In genomic region chr4:107862658-107863057, GRCh38 we compare ENCODE assay signal across 9 cellular contexts. TPM values are rescaled to one million over a fixed set of nuclear protein-coding genes. Genes with fewer than 3 reads are reported as not detected.
DNase-seq lines count a peak whose midpoint lies in the region; ATAC-seq, FAIRE-seq and TF ChIP-seq lines count a peak whose summit lies in the region.
"Had no signal": no experiment of that assay in that cellular context is flagged by ENCODE, and none has a peak within 500 bp of the region (broad histone marks: within the 10 kb centered on the region; RNA-seq: fewer than 3 reads in every experiment).

No MANE protein-coding gene starts in this region.

- H2AFZ ChIP-seq in smooth muscle cell (ENCODE audit: low read depth), result no peak overlapping the region
- no peak overlapping the region for H2AFZ ChIP-seq in H9 (ENCODE audit: low read length)

- peaks cover 4% of the 10 kb centered on the region for H3K27me3 Mint-ChIP-seq in activated CD4-positive, alpha-beta T cell treated with anti-CD3 and anti-CD28 coated beads for 36 hours
- H3K27me3 Mint-ChIP-seq in activated T-helper 2 cell treated with anti-CD3 and anti-CD28 coated beads, Interferon-gamma antibody, Interleukin-2, Interleukin-4, amounts not matched to agents 10 μg/mL and 5 μg/mL and 100 μg/mL, durations not matched to agents 14 hours and 24 hours and 36 hours (ENCODE audit: low read depth), result peaks cover 3% of the 10 kb centered on the region
- H3K27me3 Mint-ChIP-seq in H9 (ENCODE audit: low read depth), result no peaks in the 10 kb centered on the region

- H4K20me1 ChIP-seq in smooth muscle cell (ENCODE audit: low read depth) (no peaks in the 10 kb centered on the region), H9 (ENCODE audit: control insufficient read depth, insufficient read depth, insufficient read length) (no peaks in the 10 kb centered on the region)

- CTCF ChIA-PET in activated CD4-positive, alpha-beta T cell treated with anti-CD3 and anti-CD28 coated beads for 36 hours (lab: Charles Lee), result interaction anchor here (1.4 kb wide), 1 partner anchor 10 kb away, joined by 3 read pairs; no protein-coding TSS in a partner anchor

- no peak overlapping the region for H3K18ac ChIP-seq in H9 (ENCODE audit: insufficient read length, low read depth, low read length)

- peak overlapping the region; percentile 77 for H3K27ac Mint-ChIP-seq in activated CD4-positive, alpha-beta T cell treated with anti-CD3 and anti-CD28 coated beads for 36 hours
- no peak overlapping the region for H3K27ac Mint-ChIP-seq in activated T-helper 2 cell treated with anti-CD3 and anti-CD28 coated beads, Interferon-gamma antibody, Interleukin-2, Interleukin-4, amounts not matched to agents 10 μg/mL and 5 μg/mL and 100 μg/mL, durations not matched to agents 14 hours and 24 hours and 36 hours
- H3K27ac Mint-ChIP-seq in H9, result no peak overlapping the region
- H3K27ac Mint-ChIP-seq: B cell had no signal

- no peak overlapping the region for H2BK5ac ChIP-seq in H9 (ENCODE audit: insufficient read length, low read length)

- no peak overlapping the region for H2BK12ac ChIP-seq in H9 (ENCODE audit: insufficient read length, low read depth, low read length)

- H3K4me1 ChIP-seq in smooth muscle cell (ENCODE audit: low read depth) (no peaks in the 10 kb centered on the region), prostate gland (replicated peaks) (no peaks in the 10 kb centered on the region), H9 (ENCODE audit: insufficient read depth, low read length) (peaks cover 5% of the 10 kb centered on the region; the same call in 1 of the 2 replicates)

- no peak overlapping the region for H3K4me3 Mint-ChIP-seq in activated CD4-positive, alpha-beta T cell treated with anti-CD3 and anti-CD28 coated beads for 36 hours
- no peak overlapping the region for H3K4me3 Mint-ChIP-seq in activated T-helper 2 cell treated with anti-CD3 and anti-CD28 coated beads, Interferon-gamma antibody, Interleukin-2, Interleukin-4, amounts not matched to agents 10 μg/mL and 5 μg/mL and 100 μg/mL, durations not matched to agents 14 hours and 24 hours and 36 hours (ENCODE audit: low read depth)
- no peak overlapping the region for H3K4me3 Mint-ChIP-seq in H9
- H3K4me3 Mint-ChIP-seq: B cell had no signal

- H3K27ac ChIP-seq in smooth muscle cell (ENCODE audit: low read depth) (peak overlapping the region; percentile 63), prostate gland (no peak overlapping the region), H9 (ENCODE audit: insufficient read length, low read depth, low read length) (no peak overlapping the region)

- TF ChIP-seq CTCF in fibroblast of mammary gland (conservative IDR thresholded peaks at IDR 0.05; ENCODE audit: control insufficient read depth, insufficient read depth, low read depth, low read length), result no peak
- no peak for TF ChIP-seq CTCF in smooth muscle cell (IDR thresholded peaks at IDR 0.05; ENCODE audit: borderline replicate concordance, insufficient read depth, poor library complexity, severe bottlenecking)
- no peak for TF ChIP-seq CTCF in prostate gland (IDR thresholded peaks at IDR 0.05)
- no peak for TF ChIP-seq CTCF in H9 (conservative IDR thresholded peaks at IDR 0.05)

- H4K91ac ChIP-seq in H9 (ENCODE audit: insufficient read length, low read depth, low read length), result no peak overlapping the region

- H3T11ph ChIP-seq in H9 (ENCODE audit: low read length), result no peak overlapping the region

- H4K5ac ChIP-seq in H9 (ENCODE audit: insufficient read length, low read depth, low read length), result no peak overlapping the region

- H3K4me2 ChIP-seq in smooth muscle cell (no peak overlapping the region), H9 (ENCODE audit: insufficient read depth, insufficient read length, low read length) (no peak overlapping the region)

- no peaks in the 10 kb centered on the region for H3K36me3 ChIP-seq in smooth muscle cell (ENCODE audit: low read depth)
- H3K36me3 ChIP-seq in prostate gland, result no peaks in the 10 kb centered on the region

- H3K27me3 ChIP-seq in smooth muscle cell (ENCODE audit: low read depth) (no peaks in the 10 kb centered on the region), prostate gland (replicated peaks; ENCODE audit: insufficient read depth) (no peaks in the 10 kb centered on the region), H9 (ENCODE audit: insufficient read depth, low read length) (no peaks in the 10 kb centered on the region)

- no peaks in the 10 kb centered on the region for H3K23me2 ChIP-seq in H9 (ENCODE audit: insufficient read length, low read depth, low read length, poor library complexity, severe bottlenecking)

- TF ChIP-seq POLR2A in prostate gland (IDR thresholded peaks at IDR 0.05), result no peak

- H3K56ac ChIP-seq in H9 (ENCODE audit: insufficient read length, low read depth, low read length), result no peak overlapping the region

- H3K14ac ChIP-seq in H9 (ENCODE audit: insufficient read depth, low read length), result no peak overlapping the region

- H3K4me3 ChIP-seq in fibroblast of mammary gland (ENCODE audit: control insufficient read depth, low read depth, low read length) (no peak overlapping the region), smooth muscle cell (no peak overlapping the region), prostate gland (no peak overlapping the region)

- no peaks in the 10 kb centered on the region for H3K79me2 ChIP-seq in smooth muscle cell (ENCODE audit: low read depth)
- H3K79me2 ChIP-seq in H9 (ENCODE audit: insufficient read depth, low read length), result no peaks in the 10 kb centered on the region

- intact Hi-C loops in activated CD4-positive, alpha-beta T cell treated with anti-CD3 and anti-CD28 coated beads for 36 hours (cut with DNase I, micrococcal nuclease), result loop anchor here (1.0 to 2.0 kb wide), 3 partner anchors 34 to 142 kb away; partner anchors contain the start of genes PAPSS1 (in 1 of the 2) and SGMS2 (in 1 of the 2)
- intact Hi-C loops in activated T-helper 2 cell treated with anti-CD3 and anti-CD28 coated beads, Interferon-gamma antibody, Interleukin-2, Interleukin-4, amounts not matched to agents 10 μg/mL and 5 μg/mL and 100 μg/mL, durations not matched to agents 14 hours and 24 hours and 36 hours (cut with micrococcal nuclease), result no loop called here
- intact Hi-C loops in prostate gland (cut with DNase I), result no loop called here

- H3K36me3 Mint-ChIP-seq in activated CD4-positive, alpha-beta T cell treated with anti-CD3 and anti-CD28 coated beads for 36 hours (ENCODE audit: low read depth), result no peaks in the 10 kb centered on the region
- no peaks in the 10 kb centered on the region for H3K36me3 Mint-ChIP-seq in activated T-helper 2 cell treated with anti-CD3 and anti-CD28 coated beads, Interferon-gamma antibody, Interleukin-2, Interleukin-4, amounts not matched to agents 10 μg/mL and 5 μg/mL and 100 μg/mL, durations not matched to agents 14 hours and 24 hours and 36 hours (ENCODE audit: low read depth)
- no peaks in the 10 kb centered on the region for H3K36me3 Mint-ChIP-seq in H9 (ENCODE audit: insufficient read depth in 1 of 3, low read depth in 3 of 3)

- H3K79me1 ChIP-seq in H9 (ENCODE audit: insufficient read depth, low read depth, low read length, poor library complexity, severe bottlenecking), result no peaks in the 10 kb centered on the region

- no peak overlapping the region for H3K4ac ChIP-seq in H9 (ENCODE audit: low read depth, low read length)

- no peaks in the 10 kb centered on the region for H3K9me3 Mint-ChIP-seq in activated CD4-positive, alpha-beta T cell treated with anti-CD3 and anti-CD28 coated beads for 36 hours (ENCODE audit: low read depth)
- H3K9me3 Mint-ChIP-seq in activated T-helper 2 cell treated with anti-CD3 and anti-CD28 coated beads, Interferon-gamma antibody, Interleukin-2, Interleukin-4, amounts not matched to agents 10 μg/mL and 5 μg/mL and 100 μg/mL, durations not matched to agents 14 hours and 24 hours and 36 hours, result no peaks in the 10 kb centered on the region
- no peaks in the 10 kb centered on the region for H3K9me3 Mint-ChIP-seq in H9

- peak; percentile 50 for DNase-seq in activated CD4-positive, alpha-beta T cell treated with anti-CD3 and anti-CD28 coated beads for 36 hours
- DNase-seq in activated CD4-positive, alpha-beta T cell treated with anti-CD3 and anti-CD28 coated beads for 1 hour, result no peak
- DNase-seq in RCC 7860 (ENCODE audit: low spot score), result peak; percentile 76
- DNase-seq in fibroblast of mammary gland (ENCODE audit: low read depth), result peak; percentile 86
- no peak for DNase-seq in smooth muscle cell (lab: John Stamatoyannopoulos, UW; ENCODE audit: unreplicated experiment)
- DNase-seq in activated T-helper 2 cell treated with anti-CD3 and anti-CD28 coated beads, Interferon-gamma antibody, Interleukin-2, Interleukin-4, amounts not matched to agents 10 μg/mL and 5 μg/mL and 100 μg/mL, durations not matched to agents 14 hours and 24 hours and 36 hours (ENCODE audit: low spot score), result no peak
- no peak for DNase-seq in prostate gland (ENCODE audit: low spot score)
- DNase-seq in H9, result no peak

- FAIRE-seq in RCC 7860 (lab: Jason Lieb, UNC), result no peak

- no peak overlapping the region for H2BK15ac ChIP-seq in H9 (ENCODE audit: low read depth, low read length)

- peak; percentile 81 for ATAC-seq in activated CD4-positive, alpha-beta T cell treated with anti-CD3 and anti-CD28 coated beads for 36 hours

- H3F3A ChIP-seq in smooth muscle cell (ENCODE audit: low read depth), result no peaks in the 10 kb centered on the region

- no peak overlapping the region for H3K23ac ChIP-seq in H9 (ENCODE audit: insufficient read length, low read depth, low read length)

- 74% methylated on average over 5 of the region's 5 CpGs for WGBS in smooth muscle cell (ENCODE audit: low lambda C conversion rate)
- 61% methylated on average over 5 of the region's 5 CpGs for WGBS in prostate gland
- no CpG with 5 or more reads among the region's 5 CpGs for WGBS in H9 (ENCODE audit: extremely low coverage, insufficient read length, low lambda C conversion rate)

- peaks cover 22% of the 10 kb centered on the region for H3K4me1 Mint-ChIP-seq in activated CD4-positive, alpha-beta T cell treated with anti-CD3 and anti-CD28 coated beads for 36 hours
- peaks cover 14% of the 10 kb centered on the region for H3K4me1 Mint-ChIP-seq in activated T-helper 2 cell treated with anti-CD3 and anti-CD28 coated beads, Interferon-gamma antibody, Interleukin-2, Interleukin-4, amounts not matched to agents 10 μg/mL and 5 μg/mL and 100 μg/mL, durations not matched to agents 14 hours and 24 hours and 36 hours (ENCODE audit: low read depth)
- H3K4me1 Mint-ChIP-seq in H9, result peaks cover 25 to 31% of the 10 kb centered on the region in 2 experiments
- H3K4me1 Mint-ChIP-seq: B cell had no signal

- H3K9ac ChIP-seq in smooth muscle cell (ENCODE audit: low read depth), result peak overlapping the region; percentile 42
- H3K9ac ChIP-seq in H9 (ENCODE audit: extremely low read depth, insufficient read length, low read length), result no peak overlapping the region

- no peak overlapping the region for H2BK20ac ChIP-seq in H9 (ENCODE audit: low read depth, low read length, poor library complexity, severe bottlenecking)

- no peak overlapping the region for H2AK5ac ChIP-seq in H9 (ENCODE audit: insufficient read length, low read length)

- H2BK120ac ChIP-seq in H9 (ENCODE audit: low read depth, low read length, poor library complexity, severe bottlenecking), result no peak overlapping the region

- POLR2A ChIA-PET in activated CD4-positive, alpha-beta T cell treated with anti-CD3 and anti-CD28 coated beads for 36 hours (lab: Charles Lee), result no interaction called here

- H3K9me3 ChIP-seq in smooth muscle cell (replicated peaks; ENCODE audit: low read depth) (no peaks in the 10 kb centered on the region), prostate gland (no peaks in the 10 kb centered on the region), H9 (ENCODE audit: control insufficient read depth, low read depth, low read length) (no peaks in the 10 kb centered on the region)

- H4K8ac ChIP-seq in H9 (replicated peaks; ENCODE audit: insufficient read length, low read depth, low read length), result no peak overlapping the region

RNA-seq across cellular contexts. Expression of gene SGMS2, which starts 37.9 kb away (rescaled TPM):
- 1 to 10 TPM in 1 of 2 experiments, under 1 TPM in 1; 0.84 to 1.8 TPM for total RNA-seq in activated CD4-positive, alpha-beta T cell treated with anti-CD3 and anti-CD28 coated beads for 36 hours
- total RNA-seq in smooth muscle cell, result 55.5 and 82.7 TPM in 2 replicates
- 16.2 and 24.7 TPM in 2 replicates for polyA plus RNA-seq in smooth muscle cell
- total RNA-seq in activated T-helper 2 cell treated with anti-CD3 and anti-CD28 coated beads, Interferon-gamma antibody, Interleukin-2, Interleukin-4, amounts not matched to agents 10 μg/mL and 5 μg/mL and 100 μg/mL, durations not matched to agents 14 hours and 24 hours and 36 hours, result 0.50 and 1.0 TPM in 2 replicates
- total RNA-seq in prostate gland, result 10 to 100 TPM; 37.4 to 53.6 TPM
- 9.7 TPM in 2 replicates for total RNA-seq in H9 (2021)
- total RNA-seq: B cell had no signal

Comparison
In these comparisons a context has a peak if more than half of its experiments do, and no peak if none do; other contexts are left out.
1. DNase-seq: peak in activated CD4-positive, alpha-beta T cell treated with anti-CD3 and anti-CD28 coated beads for 36 hours (single experiment), RCC 7860 (single experiment) and fibroblast of mammary gland (single experiment); none in activated CD4-positive, alpha-beta T cell treated with anti-CD3 and anti-CD28 coated beads for 1 hour (single experiment), smooth muscle cell (single experiment), activated T-helper 2 cell treated with anti-CD3 and anti-CD28 coated beads, Interferon-gamma antibody, Interleukin-2, Interleukin-4, amounts not matched to agents 10 μg/mL and 5 μg/mL and 100 μg/mL, durations not matched to agents 14 hours and 24 hours and 36 hours (single experiment), prostate gland (single experiment) and H9 (single experiment).
2. intact Hi-C loops: an anchor here in activated CD4-positive, alpha-beta T cell treated with anti-CD3 and anti-CD28 coated beads for 36 hours (1.0 to 2.0 kb wide); none called in activated T-helper 2 cell treated with anti-CD3 and anti-CD28 coated beads, Interferon-gamma antibody, Interleukin-2, Interleukin-4, amounts not matched to agents 10 μg/mL and 5 μg/mL and 100 μg/mL, durations not matched to agents 14 hours and 24 hours and 36 hours and prostate gland.